17 cellular contexts compared by ENCODE assay signal in the genomic region with DNA sequence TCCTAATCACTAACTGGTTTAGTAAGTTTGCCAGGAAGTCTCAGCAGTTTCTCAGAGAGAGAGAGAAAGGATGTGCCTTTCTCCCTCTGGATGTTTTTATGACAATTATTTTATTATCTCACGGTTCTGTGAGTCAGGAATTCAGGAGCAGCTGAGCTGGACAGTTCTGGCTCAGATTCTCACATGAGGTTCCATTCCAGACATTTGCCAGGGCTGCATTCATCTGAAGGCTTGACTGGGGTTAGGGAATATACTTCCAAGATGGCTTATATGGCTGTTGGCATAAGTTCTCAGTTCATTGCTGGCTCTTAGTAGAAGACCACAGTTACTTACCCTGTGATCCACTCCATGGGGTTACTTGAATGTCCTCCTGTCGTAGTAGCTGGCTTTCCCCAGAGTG.
DNase-seq lines count a peak whose midpoint lies in the region; ATAC-seq and TF ChIP-seq lines count a peak whose summit lies in the region.
"Had no signal": no experiment of that assay in that cellular context is flagged by ENCODE, and none has a peak within 500 bp of the region (broad histone marks: within the 10 kb centered on the region; RNA-seq: fewer than 3 reads in every experiment).

No MANE protein-coding gene starts in this region.

- H3K27me3 Mint-ChIP-seq in Calu3 (ENCODE audit: unreplicated experiment): no peaks in the 10 kb centered on the region
- H3K27me3 Mint-ChIP-seq: naive thymus-derived CD4-positive, alpha-beta T cell; T-cell had no signal

- in situ Hi-C loops in ACHN (cut with HindIII; ENCODE audit: low pct_ligation_motif_present, low pct_unique_long_range_greater_than_20kb, low sequenced_read_pairs): no loop called here

- no peak overlapping the region for H3K4me3 ChIP-seq in cardiac fibroblast (replicated peaks in 1 of 2; ENCODE audit: low read depth in 2 of 2, low read length in 2 of 2)
- H3K4me3 ChIP-seq: left ventricle myocardium inferior had no signal

- TF ChIP-seq CTCF in cardiac fibroblast (IDR thresholded peaks at IDR 0.05; ENCODE audit: low read depth, low read length): no peak
- TF ChIP-seq CTCF in Calu3 (IDR thresholded peaks at IDR 0.05; ENCODE audit: unreplicated experiment): no peak

- peaks cover 3% of the 10 kb centered on the region for H3K9me3 Mint-ChIP-seq in Calu3 (ENCODE audit: low read depth, unreplicated experiment)

- DNase-seq in DMS53 (lab: John Stamatoyannopoulos, UW) (peak; percentile 63), LoVo (ENCODE audit: low spot score) (peak; percentile 42), cardiac fibroblast (ENCODE audit: low read depth in 2 of 2) (peak; percentile 26 to 55), left kidney (ENCODE audit: low read depth, low spot score) (peak; percentile 29), Calu3 (no peak), amniotic stem cell (lab: John Stamatoyannopoulos, UW) (no peak), ACHN (no peak)
- DNase-seq: activated gamma-delta T cell; cortex of kidney; left ventricle myocardium inferior; NCI-H526; OCI-M1; stimulated activated naive CD4-positive, alpha-beta T cell; T-cell had no signal

- CTCF ChIA-PET in Calu3 (lab: Charles Lee): no interaction called here

- H3K36me3 Mint-ChIP-seq in Calu3 (ENCODE audit: insufficient read depth, unreplicated experiment): peaks cover 22% of the 10 kb centered on the region

- BruUV-seq in Calu3 (replicated peaks; lab: Mats Ljungman, UMichigan): no TSS peak

- no peak for ATAC-seq in GM19463 (IDR thresholded peaks at IDR 0.05; ENCODE audit: unreplicated experiment)
- ATAC-seq: T-cell, WTC11 had no signal

- no peak overlapping the region for H3K27ac Mint-ChIP-seq in Calu3 (ENCODE audit: unreplicated experiment)
- H3K27ac Mint-ChIP-seq: WTC11 had no signal

- peaks cover 44% of the 10 kb centered on the region for H3K4me1 Mint-ChIP-seq in Calu3 (ENCODE audit: low read depth, unreplicated experiment)

- intact Hi-C loops in Calu3 (cut with micrococcal nuclease; ENCODE audit: unreplicated experiment): no loop called here

- H3K4me3 Mint-ChIP-seq in Calu3 (ENCODE audit: low read depth, unreplicated experiment): no peak overlapping the region
- H3K4me3 Mint-ChIP-seq: naive thymus-derived CD4-positive, alpha-beta T cell; T-cell; WTC11 had no signal

Comparison
In these comparisons a context has a peak if more than half of its experiments do, and no peak if none do; other contexts are left out.
1. DNase-seq: peak in DMS53 (single experiment), LoVo (single experiment), cardiac fibroblast (2 of 2) and left kidney (single experiment); none in Calu3 (single experiment), amniotic stem cell (single experiment) and ACHN (single experiment).